Comparison of ENCODE assay signal across 1 cellular context in genomic region chr22:38506118-38506962, GRCh38.
TF ChIP-seq lines count a peak whose summit lies in the region.

DDX17 (minus strand) TSS chr22:38506311.

TF ChIP-seq in HepG2, 621 proteins besides CTCF, POLR2A, EP300 and RAD21 (continued from another document and continues in another):
- TF ChIP-seq TFDP2 (CRISPR knock-in tag; IDR thresholded peaks at IDR 0.05) (peak; percentile 56; the same call in 1 of the 2 replicates), IRF1 (CRISPR knock-in tag; IDR thresholded peaks at IDR 0.05; ENCODE audit: low read depth) (no peak), NBN (conservative IDR thresholded peaks at IDR 0.05) (no peak), ZNF335 (CRISPR knock-in tag; IDR thresholded peaks at IDR 0.05) (0 out of 2 replicates have a peak, but pooled peaks have one; percentile 54), LRRFIP1 (CRISPR knock-in tag; conservative IDR thresholded peaks at IDR 0.05) (no peak), PATZ1 (CRISPR knock-in tag; IDR thresholded peaks at IDR 0.05) (no peak), ZNF558 (CRISPR knock-in tag; IDR thresholded peaks at IDR 0.05; ENCODE audit: borderline replicate concordance) (peak; percentile 77; the same call in 1 of the 2 replicates), PHF8 (CRISPR knock-in tag; IDR thresholded peaks at IDR 0.05) (peak; percentile 95), ZNF10 (CRISPR knock-in tag; IDR thresholded peaks at IDR 0.05; ENCODE audit: borderline replicate concordance, low read depth) (no peak), GMEB1 (CRISPR knock-in tag; IDR thresholded peaks at IDR 0.05; ENCODE audit: borderline replicate concordance) (peak; percentile 86), MEIS2 (CRISPR knock-in tag; IDR thresholded peaks at IDR 0.05) (no peak), DPF2 (CRISPR knock-in tag; IDR thresholded peaks at IDR 0.05; ENCODE audit: borderline replicate concordance, low read depth) (no peak), ZFYVE20 (CRISPR knock-in tag; IDR thresholded peaks at IDR 0.05; ENCODE audit: borderline replicate concordance, low read depth) (no peak), RXRA (CRISPR knock-in tag; IDR thresholded peaks at IDR 0.05) (0 out of 2 replicates have a peak, but pooled peaks have one; percentile 61), IRF9 (CRISPR knock-in tag; IDR thresholded peaks at IDR 0.05; ENCODE audit: borderline replicate concordance) (no peak), ATF2 (CRISPR knock-in tag; IDR thresholded peaks at IDR 0.05) (no peak), ZGPAT (CRISPR knock-in tag; IDR thresholded peaks at IDR 0.05) (peak; percentile 80), MZF1 (CRISPR knock-in tag; IDR thresholded peaks at IDR 0.05; ENCODE audit: borderline replicate concordance) (no peak), HOXA5 (CRISPR knock-in tag; IDR thresholded peaks at IDR 0.05) (peak; percentile 88), HDAC1 (CRISPR knock-in tag; IDR thresholded peaks at IDR 0.05) (no peak; the same call in 1 of the 2 replicates), TBX2 (CRISPR knock-in tag; IDR thresholded peaks at IDR 0.05; ENCODE audit: borderline replicate concordance) (0 out of 2 replicates have a peak, but pooled peaks have one; percentile 46), SALL1 (CRISPR knock-in tag; IDR thresholded peaks at IDR 0.05) (0 out of 2 replicates have a peak, but pooled peaks have one; percentile 46), MAX (IDR thresholded peaks at IDR 0.05) (no peak), FOXM1 (CRISPR knock-in tag; IDR thresholded peaks at IDR 0.05) (no peak), SRY (CRISPR knock-in tag; IDR thresholded peaks at IDR 0.05) (peak; percentile 91), MYPOP (CRISPR knock-in tag; IDR thresholded peaks at IDR 0.05) (peak; percentile 95), ZSCAN22 (CRISPR knock-in tag; IDR thresholded peaks at IDR 0.05) (peak; percentile 83), HMGXB3 (CRISPR knock-in tag; IDR thresholded peaks at IDR 0.05; ENCODE audit: borderline replicate concordance) (peak; percentile 55; the same call in 1 of the 2 replicates), NFE2L2 (IDR thresholded peaks at IDR 0.05; ENCODE audit: low read length) (no peak), RBM39 (IDR thresholded peaks at IDR 0.05; ENCODE audit: low read depth, low read length, poor library complexity, severe bottlenecking) (peak; percentile 80), ZFAT (CRISPR knock-in tag; conservative IDR thresholded peaks at IDR 0.05) (no peak), ZNF451 (CRISPR knock-in tag; IDR thresholded peaks at IDR 0.05) (no peak), ZBTB21 (CRISPR knock-in tag; IDR thresholded peaks at IDR 0.05) (peak; percentile 51; the same call in 1 of the 2 replicates)
